ENCODE assay signal across 8 cellular contexts in the genomic region with DNA sequence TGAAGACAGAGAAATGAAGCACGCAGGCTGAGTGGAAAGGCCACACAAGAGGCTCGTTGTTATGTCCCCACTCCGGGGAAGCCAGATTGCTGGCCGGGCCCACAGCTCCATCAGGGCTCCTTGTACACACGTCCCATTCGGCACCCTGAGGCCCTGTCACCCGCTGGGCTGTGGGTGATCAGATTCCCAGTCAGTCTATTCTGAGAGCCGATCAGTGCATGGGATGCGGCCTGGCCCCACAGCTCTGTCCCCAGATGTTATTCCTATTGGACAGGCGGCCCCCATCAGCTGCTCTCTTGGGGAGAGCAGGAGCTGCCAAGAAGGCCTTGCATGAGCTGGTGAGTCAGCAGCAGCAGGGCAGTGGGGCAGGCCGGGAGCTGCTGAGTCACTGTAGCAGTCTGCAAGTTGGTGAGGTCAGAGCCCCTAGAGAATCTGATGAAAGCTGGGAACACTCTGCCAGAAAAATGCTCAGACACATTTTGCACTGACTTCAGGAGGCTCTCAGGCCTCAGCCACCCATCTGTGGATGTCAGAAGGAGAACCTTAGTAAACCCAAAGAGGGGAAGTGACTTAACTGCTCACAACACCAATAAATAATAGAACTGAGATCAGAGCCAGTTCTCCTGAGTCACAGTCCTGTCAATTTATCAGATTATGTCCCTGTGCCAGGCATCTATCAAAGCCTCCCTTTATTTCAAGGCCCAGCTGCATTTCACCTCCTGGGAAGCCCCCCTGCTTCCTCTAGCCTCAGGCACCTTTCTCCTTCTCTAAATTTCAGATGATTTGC. TPM values are rescaled to one million over a fixed set of nuclear protein-coding genes. Genes with fewer than 3 reads are reported as not detected.
DNase-seq lines count a peak whose midpoint lies in the region; ATAC-seq and TF ChIP-seq lines count a peak whose summit lies in the region.

No MANE protein-coding gene starts in this region.

- H3K4me3 ChIP-seq in LNCaP clone FGC (ENCODE audit: low read depth, low read length) (no peak overlapping the region), SK-N-SH (ENCODE audit: low read depth in 2 of 2, low read length in 1 of 2) (no peak overlapping the region; a peak in 1 of 4 replicates)

- H3K27me3 ChIP-seq in SK-N-SH (ENCODE audit: insufficient read depth) = no peaks in the 10 kb centered on the region

- TF ChIP-seq RAD21 in SK-N-SH (IDR thresholded peaks at IDR 0.05; ENCODE audit: low read length) = no peak

- H4K20me1 ChIP-seq in SK-N-SH (ENCODE audit: insufficient read depth) = no peaks in the 10 kb centered on the region

- H3K36me3 ChIP-seq in SK-N-SH (replicated peaks in 1 of 2; ENCODE audit: control insufficient read depth in 1 of 2, insufficient read depth in 2 of 2, low read length in 1 of 2) = no peaks in the 10 kb centered on the region

- peaks cover 15 to 29% of the 10 kb centered on the region in 2 experiments; a peak in 3 of 4 replicates for H3K4me1 ChIP-seq in SK-N-SH (ENCODE audit: control insufficient read depth in 1 of 2, insufficient read depth in 2 of 2, low read depth in 1 of 2, low read length in 1 of 2)

- H3K79me2 ChIP-seq in SK-N-SH (ENCODE audit: insufficient read depth) = no peaks in the 10 kb centered on the region

- no peaks in the 10 kb centered on the region for H3K9me3 ChIP-seq in SK-N-SH

- peak overlapping the region; percentile 75 for H2AFZ ChIP-seq in SK-N-SH (ENCODE audit: low read depth)

- TF ChIP-seq CTCF in LNCaP clone FGC (IDR thresholded peaks at IDR 0.05; ENCODE audit: control insufficient read depth, extremely low read depth, insufficient read depth) (no peak), SK-N-SH (IDR thresholded peaks at IDR 0.05) (no peak)

- peak overlapping the region; percentile 66 for H3K9ac ChIP-seq in SK-N-SH

- DNase-seq in stimulated activated naive CD4-positive, alpha-beta T cell treated with Interleukin-2 at 50 U/mL for 16 hours (lab: John Stamatoyannopoulos, UW) = peak; percentile 15
- no peak for DNase-seq in stimulated activated naive CD4-positive, alpha-beta T cell (lab: John Stamatoyannopoulos, UW)
- peak; percentile 57 for DNase-seq in LNCaP clone FGC (ENCODE audit: low read depth)
- peak; percentile 70 for DNase-seq in SK-N-SH
- DNase-seq in cortex of kidney (lab: John Stamatoyannopoulos, UW) = peak; percentile 28
- peak; percentile 86 for DNase-seq in left kidney (ENCODE audit: low read depth, low spot score)
- DNase-seq in stimulated activated CD4-positive, alpha-beta T cell treated with anti-CD3 and anti-CD28 coated beads, Interleukin-2, amount 100 ng/mL, for 24 hours = peak; percentile 43 to 52

- CTCF ChIA-PET in SK-N-SH (lab: Yijun Ruan, JAX) = interaction anchor here (1.3 to 3.5 kb wide), 3 partner anchors 9 to 36 kb away, joined by 3 to 26 read pairs (median 7); partner anchors contain the start of gene PSAP

- POLR2A ChIA-PET in SK-N-SH (lab: Yijun Ruan, JAX) = interaction anchor here (0.6 to 1.9 kb wide), 3 partner anchors 10 to 531 kb away, joined by 3 to 10 read pairs (median 4); partner anchors contain the start of gene PSAP

- WGBS in SK-N-SH (ENCODE audit: low lambda C conversion rate) = 22% methylated on average over 5 of the region's 11 CpGs

- peaks cover 35% of the 10 kb centered on the region for H3F3A ChIP-seq in SK-N-SH (replicated peaks; ENCODE audit: insufficient read depth)

- TF ChIP-seq EP300 in SK-N-SH (IDR thresholded peaks at IDR 0.05; ENCODE audit: borderline replicate concordance in 1 of 2, low read depth in 1 of 2, low read length in 1 of 2) = peak; percentile 45 to 88

- peak overlapping the region; percentile 90 to 99 for H3K27ac ChIP-seq in SK-N-SH (ENCODE audit: low read depth in 2 of 2, low read length in 1 of 2)

- H3K9me2 ChIP-seq in SK-N-SH = no peaks in the 10 kb centered on the region

- H3K4me2 ChIP-seq in SK-N-SH = peak overlapping the region; percentile 56

- no peak for ATAC-seq in GM18873 (IDR thresholded peaks at IDR 0.05; ENCODE audit: low FRiP score, unreplicated experiment)

TF ChIP-seq in SK-N-SH, 30 proteins besides CTCF, POLR2A, EP300 and RAD21 (continues in another document):
- TF ChIP-seq NRF1 (IDR thresholded peaks at IDR 0.05; ENCODE audit: low read depth, low read length) (no peak), EZH2phosphoT487 (IDR thresholded peaks at IDR 0.05; ENCODE audit: borderline replicate concordance, low read depth) (no peak), JUND (IDR thresholded peaks at IDR 0.05) (peak; percentile 95), ELF1 (IDR thresholded peaks at IDR 0.05) (no peak), GATA2 (CRISPR knock-in tag; IDR thresholded peaks at IDR 0.05) (no peak; the same call in 1 of the 2 replicates), RCOR1 (IDR thresholded peaks at IDR 0.05; ENCODE audit: low read length) (peak; percentile 68), GABPA (IDR thresholded peaks at IDR 0.05; ENCODE audit: low read depth) (no peak), CHD2 (IDR thresholded peaks at IDR 0.05; ENCODE audit: low read length, partially characterized antibody) (peak; percentile 22), RXRA (IDR thresholded peaks at IDR 0.05; ENCODE audit: borderline replicate concordance, low read depth) (peak; percentile 96), SMC3 (IDR thresholded peaks at IDR 0.05; ENCODE audit: low read depth, low read length) (no peak), FOXM1 (IDR thresholded peaks at IDR 0.05; ENCODE audit: low read depth) (peak; percentile 80; the same call in 1 of the 2 replicates), MXI1 (IDR thresholded peaks at IDR 0.05; ENCODE audit: low read depth, low read length) (no peak), TAF1 (IDR thresholded peaks at IDR 0.05; ENCODE audit: borderline replicate concordance, low read depth, low read length) (no peak; the same call in 1 of the 2 replicates), YY1 (IDR thresholded peaks at IDR 0.05; ENCODE audit: low read depth) (no peak), ZBTB33 (IDR thresholded peaks at IDR 0.05; ENCODE audit: borderline replicate concordance, low read depth) (peak; percentile 89), NFIC (IDR thresholded peaks at IDR 0.05; ENCODE audit: borderline replicate concordance) (peak; percentile 87)
- TF ChIP-seq, protein P1, sequence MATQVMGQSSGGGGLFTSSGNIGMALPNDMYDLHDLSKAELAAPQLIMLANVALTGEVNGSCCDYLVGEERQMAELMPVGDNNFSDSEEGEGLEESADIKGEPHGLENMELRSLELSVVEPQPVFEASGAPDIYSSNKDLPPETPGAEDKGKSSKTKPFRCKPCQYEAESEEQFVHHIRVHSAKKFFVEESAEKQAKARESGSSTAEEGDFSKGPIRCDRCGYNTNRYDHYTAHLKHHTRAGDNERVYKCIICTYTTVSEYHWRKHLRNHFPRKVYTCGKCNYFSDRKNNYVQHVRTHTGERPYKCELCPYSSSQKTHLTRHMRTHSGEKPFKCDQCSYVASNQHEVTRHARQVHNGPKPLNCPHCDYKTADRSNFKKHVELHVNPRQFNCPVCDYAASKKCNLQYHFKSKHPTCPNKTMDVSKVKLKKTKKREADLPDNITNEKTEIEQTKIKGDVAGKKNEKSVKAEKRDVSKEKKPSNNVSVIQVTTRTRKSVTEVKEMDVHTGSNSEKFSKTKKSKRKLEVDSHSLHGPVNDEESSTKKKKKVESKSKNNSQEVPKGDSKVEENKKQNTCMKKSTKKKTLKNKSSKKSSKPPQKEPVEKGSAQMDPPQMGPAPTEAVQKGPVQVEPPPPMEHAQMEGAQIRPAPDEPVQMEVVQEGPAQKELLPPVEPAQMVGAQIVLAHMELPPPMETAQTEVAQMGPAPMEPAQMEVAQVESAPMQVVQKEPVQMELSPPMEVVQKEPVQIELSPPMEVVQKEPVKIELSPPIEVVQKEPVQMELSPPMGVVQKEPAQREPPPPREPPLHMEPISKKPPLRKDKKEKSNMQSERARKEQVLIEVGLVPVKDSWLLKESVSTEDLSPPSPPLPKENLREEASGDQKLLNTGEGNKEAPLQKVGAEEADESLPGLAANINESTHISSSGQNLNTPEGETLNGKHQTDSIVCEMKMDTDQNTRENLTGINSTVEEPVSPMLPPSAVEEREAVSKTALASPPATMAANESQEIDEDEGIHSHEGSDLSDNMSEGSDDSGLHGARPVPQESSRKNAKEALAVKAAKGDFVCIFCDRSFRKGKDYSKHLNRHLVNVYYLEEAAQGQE (IDR thresholded peaks at IDR 0.05; ENCODE audit: low read depth, low read length) = peak; percentile 23
- TF ChIP-seq, protein P2, sequence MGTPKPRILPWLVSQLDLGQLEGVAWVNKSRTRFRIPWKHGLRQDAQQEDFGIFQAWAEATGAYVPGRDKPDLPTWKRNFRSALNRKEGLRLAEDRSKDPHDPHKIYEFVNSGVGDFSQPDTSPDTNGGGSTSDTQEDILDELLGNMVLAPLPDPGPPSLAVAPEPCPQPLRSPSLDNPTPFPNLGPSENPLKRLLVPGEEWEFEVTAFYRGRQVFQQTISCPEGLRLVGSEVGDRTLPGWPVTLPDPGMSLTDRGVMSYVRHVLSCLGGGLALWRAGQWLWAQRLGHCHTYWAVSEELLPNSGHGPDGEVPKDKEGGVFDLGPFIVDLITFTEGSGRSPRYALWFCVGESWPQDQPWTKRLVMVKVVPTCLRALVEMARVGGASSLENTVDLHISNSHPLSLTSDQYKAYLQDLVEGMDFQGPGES (IDR thresholded peaks at IDR 0.05; ENCODE audit: low read depth, low read length) = no peak

RNA-seq across cellular contexts. Expression of gene PSAP, which starts 9.4 kb away (rescaled TPM):
- polyA plus RNA-seq in SK-N-SH (2012; rRNA removed) = 1,647 and 1,947 TPM in 2 replicates
- polyA plus RNA-seq in SK-N-SH (2012; cell fraction: cytosol; rRNA removed) = 1,355 and 1,432 TPM in 2 replicates
- polyA plus RNA-seq in SK-N-SH (2012; cell fraction: nucleus; rRNA removed) = 2,007 and 2,090 TPM in 2 replicates

Comparison
In these comparisons a context has a peak if more than half of its experiments do, and no peak if none do; other contexts are left out.
1. DNase-seq: peak in stimulated activated naive CD4-positive, alpha-beta T cell treated with Interleukin-2 at 50 U/mL for 16 hours (single experiment), LNCaP clone FGC (single experiment), SK-N-SH (single experiment), cortex of kidney (single experiment), left kidney (single experiment) and stimulated activated CD4-positive, alpha-beta T cell treated with anti-CD3 and anti-CD28 coated beads, Interleukin-2, amount 100 ng/mL, for 24 hours (2 of 2); none in stimulated activated naive CD4-positive, alpha-beta T cell (0 of 6).